1 cellular context compared by ENCODE assay signal in the genomic region with DNA sequence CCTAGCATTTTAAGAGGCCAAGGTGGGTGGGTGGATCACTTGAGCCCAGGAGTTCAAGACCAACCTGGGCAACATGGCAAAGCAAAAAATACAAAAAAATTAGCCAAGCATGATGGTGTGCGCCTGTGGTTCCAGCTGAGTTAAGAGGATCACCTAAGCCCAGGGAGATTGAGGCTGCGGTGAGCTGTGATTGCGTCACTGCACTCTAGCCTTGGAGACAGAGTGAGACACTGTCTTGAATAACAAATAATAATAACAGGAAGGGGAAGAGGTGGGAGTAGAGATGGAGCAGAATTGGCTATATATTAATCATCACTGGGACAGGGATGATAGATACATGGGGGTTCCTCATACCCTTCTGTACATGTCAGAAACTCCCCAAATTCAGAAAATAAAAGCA.
TF ChIP-seq lines count a peak whose summit lies in the region.

No MANE protein-coding gene starts in this region.

TF ChIP-seq in GM12878, 131 proteins besides CTCF, POLR2A, EP300 and RAD21:
- no peak for TF ChIP-seq IKZF2 (IDR thresholded peaks at IDR 0.05)
- no peak for TF ChIP-seq PAX5 (IDR thresholded peaks at IDR 0.05; ENCODE audit: borderline replicate concordance, low read depth, low read length)
- TF ChIP-seq KDM1A (IDR thresholded peaks at IDR 0.05; ENCODE audit: borderline replicate concordance), result no peak
- no peak for TF ChIP-seq ZNF217 (IDR thresholded peaks at IDR 0.05)
- no peak for TF ChIP-seq PRDM15 (CRISPR knock-in tag; IDR thresholded peaks at IDR 0.05)
- TF ChIP-seq MLLT1 (IDR thresholded peaks at IDR 0.05), result no peak
- TF ChIP-seq HCFC1 (IDR thresholded peaks at IDR 0.05; ENCODE audit: low read length), result no peak
- TF ChIP-seq ESRRA (IDR thresholded peaks at IDR 0.05; ENCODE audit: low read length), result no peak
- no peak for TF ChIP-seq MEF2B (IDR thresholded peaks at IDR 0.05; ENCODE audit: partially characterized antibody, poor library complexity, severe bottlenecking)
- TF ChIP-seq FOXK2 (IDR thresholded peaks at IDR 0.05), result no peak
- TF ChIP-seq CBFB (IDR thresholded peaks at IDR 0.05; ENCODE audit: low read depth), result no peak
